Comparison of ENCODE assay signal across 16 cellular contexts in the genomic region with DNA sequence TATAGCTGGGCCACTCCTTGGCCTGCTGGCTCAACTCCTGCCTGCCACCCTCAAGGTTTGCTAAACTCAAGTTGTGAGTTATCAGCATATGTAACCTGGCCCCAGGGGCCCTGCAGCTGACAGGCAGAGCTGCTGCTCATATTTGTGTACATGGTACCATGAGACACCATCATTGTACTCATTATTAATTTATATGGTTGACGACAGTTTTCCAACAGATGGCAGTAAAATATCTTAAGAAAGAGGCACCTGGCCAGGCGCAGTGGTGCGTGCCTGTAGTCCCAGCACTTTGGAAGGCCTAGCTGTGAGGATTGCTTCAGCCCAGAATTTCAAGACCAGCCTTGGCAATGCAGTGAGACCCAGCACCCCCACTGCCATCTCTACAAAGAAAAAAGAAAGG. TPM values are rescaled to one million over a fixed set of nuclear protein-coding genes. Genes with fewer than 3 reads are reported as not detected.
A peak's percentile ranks its signal among the peaks of the same experiment; 100 is the strongest.
DNase-seq lines count a peak whose midpoint lies in the region; ATAC-seq and TF ChIP-seq lines count a peak whose summit lies in the region.
"Had no signal": no experiment of that assay in that cellular context is flagged by ENCODE, and none has a peak within 500 bp of the region (broad histone marks: within the 10 kb centered on the region; RNA-seq: fewer than 3 reads in every experiment).

No MANE protein-coding gene starts in this region.

- POLR2A ChIA-PET in SK-N-SH (lab: Yijun Ruan, JAX): no interaction called here

- H3K9me3 ChIP-seq in SK-N-SH: no peaks in the 10 kb centered on the region
- no peaks in the 10 kb centered on the region for H3K9me3 ChIP-seq in osteoblast (ENCODE audit: low read depth, low read length)
- H3K9me3 ChIP-seq: psoas muscle, upper lobe of left lung had no signal

- H3K4me1 ChIP-seq in SK-N-SH (ENCODE audit: control insufficient read depth in 1 of 2, insufficient read depth in 2 of 2, low read depth in 1 of 2, low read length in 1 of 2) (no peaks in the 10 kb centered on the region), osteoblast (ENCODE audit: insufficient read depth, low read length) (peaks cover 3% of the 10 kb centered on the region)

- DNase-seq in NCI-H748 (lab: John Stamatoyannopoulos, UW; ENCODE audit: unreplicated experiment) (peak; percentile 30), NCI-H748 treated with DMSO at 0.1 percent for 48 hours (lab: John Stamatoyannopoulos, UW) (no peak), SK-N-SH (no peak), osteocyte (ENCODE audit: extremely low spot score, unreplicated experiment) (peak; percentile 51), GM13977 (ENCODE audit: low spot score) (no peak), osteoblast (ENCODE audit: insufficient read length, low spot score, missing footprints) (no peak)
- DNase-seq: activated B cell treated with CpG ODN at 0.5 μM for 24 hours; activated T-cell treated with anti-CD3 and anti-CD28 coated beads, Interleukin-2, amount 50 U/mL, for 1 hour; DMS79 treated with DMSO at 0.1 percent for 48 hours; Kasumi-1; left cardiac atrium; psoas muscle; stimulated activated CD8-positive, alpha-beta memory T cell treated with anti-CD3 and anti-CD28 coated beads, Interleukin-4, amount 100 ng/mL, for 48 hours; upper lobe of left lung had no signal

- H3K79me2 ChIP-seq in SK-N-SH (ENCODE audit: insufficient read depth): no peaks in the 10 kb centered on the region
- no peaks in the 10 kb centered on the region for H3K79me2 ChIP-seq in osteoblast (ENCODE audit: insufficient read depth, low read length)

- peaks cover 9% of the 10 kb centered on the region for H3F3A ChIP-seq in SK-N-SH (replicated peaks; ENCODE audit: insufficient read depth)

- H3K36me3 ChIP-seq in SK-N-SH (replicated peaks in 1 of 2; ENCODE audit: control insufficient read depth in 1 of 2, insufficient read depth in 2 of 2, low read length in 1 of 2) (peaks cover 0 to 20% of the 10 kb centered on the region in 2 experiments), osteoblast (ENCODE audit: insufficient read depth, low read length) (no peaks in the 10 kb centered on the region)

- 85% methylated on average over 3 of the region's 3 CpGs for WGBS in SK-N-SH (ENCODE audit: low lambda C conversion rate)

- no peaks in the 10 kb centered on the region for H3K9me3 Mint-ChIP-seq in osteocyte (ENCODE audit: unreplicated experiment)
- H3K9me3 Mint-ChIP-seq: activated B cell treated with CpG ODN at 0.5 μM for 24 hours had no signal

- H3K27me3 Mint-ChIP-seq in osteocyte (ENCODE audit: unreplicated experiment): no peaks in the 10 kb centered on the region
- H3K27me3 Mint-ChIP-seq: activated B cell treated with CpG ODN at 0.5 μM for 24 hours had no signal

- no peaks in the 10 kb centered on the region for H3K9me2 ChIP-seq in SK-N-SH

- CTCF ChIA-PET in SK-N-SH (lab: Yijun Ruan, JAX): no interaction called here

- H3K27ac Mint-ChIP-seq in osteocyte (ENCODE audit: unreplicated experiment): no peak overlapping the region
- H3K27ac Mint-ChIP-seq: activated B cell treated with CpG ODN at 0.5 μM for 24 hours had no signal

- no peaks in the 10 kb centered on the region; the same call in 1 of the 2 replicates for H4K20me1 ChIP-seq in SK-N-SH (ENCODE audit: insufficient read depth)
- no peaks in the 10 kb centered on the region for H4K20me1 ChIP-seq in osteoblast (ENCODE audit: insufficient read depth, low read length)

- in situ Hi-C loops in GM13977 (cut with MboI; ENCODE audit: low pct_unique_long_range_greater_than_20kb, low sequenced_read_pairs, unreplicated experiment): loop anchor here (25.0 kb wide), 1 partner anchor 89 kb away; no protein-coding TSS in a partner anchor

- TF ChIP-seq CTCF in SK-N-SH (IDR thresholded peaks at IDR 0.05) (no peak; the same call in 1 of the 2 replicates), osteocyte (IDR thresholded peaks at IDR 0.05) (no peak), GM13977 (IDR thresholded peaks at IDR 0.05; ENCODE audit: extremely low read depth, insufficient read depth, missing control alignments) (no peak), osteoblast (IDR thresholded peaks at IDR 0.05; ENCODE audit: extremely low read depth, low read depth, low read length) (no peak)

- H3K36me3 Mint-ChIP-seq in osteocyte (ENCODE audit: unreplicated experiment): no peaks in the 10 kb centered on the region

- H3K27me3 ChIP-seq in SK-N-SH (ENCODE audit: insufficient read depth) (no peaks in the 10 kb centered on the region), osteoblast (ENCODE audit: insufficient read depth, low read length) (no peaks in the 10 kb centered on the region)
- H3K27me3 ChIP-seq: upper lobe of left lung had no signal

- H2AFZ ChIP-seq in SK-N-SH (ENCODE audit: low read depth): no peak overlapping the region
- H2AFZ ChIP-seq in osteoblast (ENCODE audit: low read length): no peak overlapping the region

- no peak overlapping the region for H3K9ac ChIP-seq in SK-N-SH

- H3K4me2 ChIP-seq in SK-N-SH (no peak overlapping the region), osteoblast (ENCODE audit: insufficient read depth, low read length) (no peak overlapping the region)

- ATAC-seq in HG03565 (IDR thresholded peaks at IDR 0.05; ENCODE audit: unreplicated experiment): no peak
- ATAC-seq: left cardiac atrium, psoas muscle had no signal

- TF ChIP-seq RAD21 in Ishikawa (IDR thresholded peaks at IDR 0.05; ENCODE audit: low read depth) (peak; percentile 21; the same call in 1 of the 2 replicates), SK-N-SH (IDR thresholded peaks at IDR 0.05; ENCODE audit: low read length) (peak; percentile 26)

- H3K27ac ChIP-seq in SK-N-SH (ENCODE audit: low read depth in 2 of 2, low read length in 1 of 2): no peak overlapping the region
- no peak overlapping the region for H3K27ac ChIP-seq in osteoblast (ENCODE audit: low read depth, low read length)
- H3K27ac ChIP-seq: psoas muscle, upper lobe of left lung had no signal

- no peak overlapping the region for H3K4me3 Mint-ChIP-seq in osteocyte (ENCODE audit: unreplicated experiment)
- H3K4me3 Mint-ChIP-seq: activated B cell treated with CpG ODN at 0.5 μM for 24 hours had no signal

- TF ChIP-seq EP300 in Ishikawa (IDR thresholded peaks at IDR 0.05; ENCODE audit: borderline replicate concordance): no peak
- TF ChIP-seq EP300 in SK-N-SH (IDR thresholded peaks at IDR 0.05; ENCODE audit: borderline replicate concordance in 1 of 2, low read depth in 1 of 2, low read length in 1 of 2): no peak

- H3K4me3 ChIP-seq in SK-N-SH (ENCODE audit: low read depth in 2 of 2, low read length in 1 of 2): no peak overlapping the region
- no peak overlapping the region for H3K4me3 ChIP-seq in osteoblast (ENCODE audit: insufficient read depth, low read length)
- H3K4me3 ChIP-seq: psoas muscle, upper lobe of left lung had no signal

- peaks cover 15% of the 10 kb centered on the region for H3K4me1 Mint-ChIP-seq in osteocyte (ENCODE audit: unreplicated experiment)

TF ChIP-seq in Ishikawa, 13 proteins besides CTCF, POLR2A, EP300 and RAD21 (continues in another document):
- TF ChIP-seq CREB1 (IDR thresholded peaks at IDR 0.05; ENCODE audit: low read depth): no peak
- no peak for TF ChIP-seq YY1 (IDR thresholded peaks at IDR 0.05; ENCODE audit: low read depth)

TF ChIP-seq in SK-N-SH, 30 proteins besides CTCF, POLR2A, EP300 and RAD21:
- TF ChIP-seq MEF2A (IDR thresholded peaks at IDR 0.05; ENCODE audit: borderline replicate concordance, low read depth) (no peak), IRF3 (IDR thresholded peaks at IDR 0.05; ENCODE audit: low read depth, low read length) (no peak), ZBTB33 (IDR thresholded peaks at IDR 0.05; ENCODE audit: borderline replicate concordance, low read depth) (no peak)

RNA-seq across cellular contexts. Expression of gene DENND5A, which starts 11.4 kb away (rescaled TPM):
- polyA plus RNA-seq in SK-N-SH (2012; rRNA removed): 110 and 124 TPM in 2 replicates
- polyA plus RNA-seq in SK-N-SH (2012; cell fraction: cytosol; rRNA removed): 64.2 and 87.4 TPM in 2 replicates
- polyA plus RNA-seq in SK-N-SH (2012; cell fraction: nucleus; rRNA removed): 126 and 164 TPM in 2 replicates
- 115 and 122 TPM in 2 replicates for total RNA-seq in osteocyte
- 176 and 183 TPM in 2 replicates for total RNA-seq in osteoblast

RNA-seq across cellular contexts. Expression of gene TMEM41B, which starts 37.8 kb away (rescaled TPM):
- 19.8 and 23.5 TPM in 2 replicates for polyA plus RNA-seq in SK-N-SH (2012; rRNA removed)
- polyA plus RNA-seq in SK-N-SH (2012; cell fraction: cytosol; rRNA removed): 16.6 and 18.1 TPM in 2 replicates
- 52.0 and 55.3 TPM in 2 replicates for polyA plus RNA-seq in SK-N-SH (2012; cell fraction: nucleus; rRNA removed)
- total RNA-seq in osteocyte: 28.1 and 32.3 TPM in 2 replicates
- total RNA-seq in osteoblast: 56.0 and 56.1 TPM in 2 replicates

Comparison
In these comparisons a context has a peak if more than half of its experiments do, and no peak if none do; other contexts are left out.
1. DNase-seq: peak in NCI-H748 (single experiment) and osteocyte (single experiment); none in NCI-H748 treated with DMSO at 0.1 percent for 48 hours (single experiment), SK-N-SH (single experiment), GM13977 (single experiment) and osteoblast (single experiment).